Comparison of ENCODE assay signal across 25 cellular contexts in genomic region chr6:163092846-163093245, GRCh38.
"Had no signal": no experiment of that assay in that cellular context is flagged by ENCODE, and none has a peak within 500 bp of the region (broad histone marks: within the 10 kb centered on the region; RNA-seq: fewer than 3 reads in every experiment).

No MANE protein-coding gene starts in this region.

- H3K27me3 Mint-ChIP-seq: activated CD4-positive, alpha-beta T cell treated with anti-CD3 and anti-CD28 coated beads for 36 hours; activated CD8-positive, alpha-beta memory T cell treated with anti-CD3 and anti-CD28 coated beads, Interleukin-2, amount 10 ng/mL, durations not matched to agents 7 days and 5 days; activated naive CD8-positive, alpha-beta T cell; naive thymus-derived CD8-positive, alpha-beta T cell had no signal

- H3K4me3 Mint-ChIP-seq: activated CD4-positive, alpha-beta T cell treated with anti-CD3 and anti-CD28 coated beads for 36 hours; activated CD8-positive, alpha-beta memory T cell treated with anti-CD3 and anti-CD28 coated beads, Interleukin-2, amount 10 ng/mL, durations not matched to agents 7 days and 5 days; activated CD8-positive, alpha-beta T cell treated with anti-CD3 and anti-CD28 coated beads, Interleukin-2, amount 10 ng/mL, durations not matched to agents 7 days and 5 days; activated naive CD8-positive, alpha-beta T cell; naive thymus-derived CD8-positive, alpha-beta T cell; neural crest cell had no signal

- H3K27ac ChIP-seq: brain microvascular endothelial cell, gastrocnemius medialis, parathyroid adenoma, thoracic aorta, upper lobe of left lung, vagina had no signal

- H3K27ac Mint-ChIP-seq: activated CD4-positive, alpha-beta T cell treated with anti-CD3 and anti-CD28 coated beads for 36 hours; activated CD8-positive, alpha-beta memory T cell treated with anti-CD3 and anti-CD28 coated beads, Interleukin-2, amount 10 ng/mL, durations not matched to agents 7 days and 5 days; activated CD8-positive, alpha-beta T cell treated with anti-CD3 and anti-CD28 coated beads, Interleukin-2, amount 10 ng/mL, durations not matched to agents 7 days and 5 days; activated naive CD8-positive, alpha-beta T cell; activated T-helper 2 cell treated with anti-CD3 and anti-CD28 coated beads, Interferon-gamma antibody, Interleukin-2, Interleukin-4, amounts not matched to agents 10 μg/mL and 5 μg/mL and 100 μg/mL, durations not matched to agents 14 hours and 24 hours and 36 hours had no signal

- H3K4me1 Mint-ChIP-seq: activated CD4-positive, alpha-beta T cell treated with anti-CD3 and anti-CD28 coated beads for 36 hours; activated CD8-positive, alpha-beta memory T cell treated with anti-CD3 and anti-CD28 coated beads, Interleukin-2, amount 10 ng/mL, durations not matched to agents 7 days and 5 days; naive thymus-derived CD8-positive, alpha-beta T cell had no signal

- H3K79me2 ChIP-seq: parathyroid adenoma had no signal

- H3K4me1 ChIP-seq: gastrocnemius medialis, parathyroid adenoma, upper lobe of left lung, vagina had no signal

- H2AFZ ChIP-seq: parathyroid adenoma had no signal

- H3K36me3 Mint-ChIP-seq: activated CD8-positive, alpha-beta memory T cell treated with anti-CD3 and anti-CD28 coated beads, Interleukin-2, amount 10 ng/mL, durations not matched to agents 7 days and 5 days; activated naive CD8-positive, alpha-beta T cell; naive thymus-derived CD8-positive, alpha-beta T cell had no signal

- DNase-seq: activated CD4-positive, alpha-beta T cell treated with anti-CD3 and anti-CD28 coated beads for 36 hours; activated CD4-positive, CD25-positive, alpha-beta regulatory T cell; activated CD8-positive, alpha-beta memory T cell treated with anti-CD3 and anti-CD28 coated beads, Interleukin-2, amount 10 ng/mL, durations not matched to agents 7 days and 5 days; activated CD8-positive, alpha-beta T cell treated with anti-CD3 and anti-CD28 coated beads, Interleukin-2, amount 10 ng/mL, durations not matched to agents 7 days and 5 days; activated T-cell treated with anti-CD3 and anti-CD28 coated beads, Interleukin-2, amount 50 U/mL, for 48 hours; aorta; brain microvascular endothelial cell; effector memory CD4-positive, alpha-beta T cell; erythroblast; gastrocnemius medialis; kidney; left colon; mammary epithelial cell; naive thymus-derived CD8-positive, alpha-beta T cell; right cardiac atrium; stimulated activated CD4-positive, alpha-beta T cell treated with anti-CD3 and anti-CD28 coated beads, Interleukin-2, amount 100 ng/mL, for 48 hours; stimulated activated naive CD4-positive, alpha-beta T cell treated with Interleukin-2 at 50 U/mL for 16 hours; T-helper 1 cell; upper lobe of left lung had no signal

- H3K9me3 Mint-ChIP-seq: activated T-helper 2 cell treated with anti-CD3 and anti-CD28 coated beads, Interferon-gamma antibody, Interleukin-2, Interleukin-4, amounts not matched to agents 10 μg/mL and 5 μg/mL and 100 μg/mL, durations not matched to agents 14 hours and 24 hours and 36 hours; neural crest cell had no signal

- H3K27me3 ChIP-seq: brain microvascular endothelial cell, gastrocnemius medialis, upper lobe of left lung, vagina had no signal

- ATAC-seq: activated CD4-positive, alpha-beta T cell treated with anti-CD3 and anti-CD28 coated beads for 36 hours; activated CD8-positive, alpha-beta memory T cell treated with anti-CD3 and anti-CD28 coated beads, Interleukin-2, amount 10 ng/mL, durations not matched to agents 7 days and 5 days; activated CD8-positive, alpha-beta T cell treated with anti-CD3 and anti-CD28 coated beads, Interleukin-2, amount 10 ng/mL, durations not matched to agents 7 days and 5 days; gastrocnemius medialis; left colon; naive thymus-derived CD8-positive, alpha-beta T cell; right cardiac atrium had no signal

- H3K36me3 ChIP-seq: brain microvascular endothelial cell, gastrocnemius medialis, thoracic aorta, upper lobe of left lung, vagina had no signal

- H3K4me3 ChIP-seq: gastrocnemius medialis, thoracic aorta, upper lobe of left lung, vagina had no signal
